Comparison of ENCODE assay signal across 9 cellular contexts in the genomic region with DNA sequence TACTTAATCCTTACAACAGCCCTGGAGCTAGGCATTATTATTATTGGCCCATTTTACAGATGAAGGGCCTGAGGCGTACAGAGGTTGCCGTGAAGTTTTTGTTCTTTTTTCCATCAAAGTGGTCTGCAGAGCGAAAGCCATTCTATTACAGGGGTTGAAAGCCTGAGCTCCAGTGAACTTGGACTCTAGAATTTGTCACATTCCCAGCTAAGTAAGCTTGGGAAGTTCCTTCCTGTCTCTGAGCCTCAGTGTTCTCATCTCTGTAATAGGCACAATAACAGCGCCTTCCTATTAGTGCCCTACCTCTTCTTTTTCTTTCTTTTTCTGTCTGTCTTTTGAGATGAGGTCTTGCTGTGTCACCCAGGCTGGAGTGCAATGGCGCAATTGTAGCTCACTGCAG. TPM values are rescaled to one million over a fixed set of nuclear protein-coding genes. Genes with fewer than 3 reads are reported as not detected.
"Had no signal": no experiment of that assay in that cellular context is flagged by ENCODE, and none has a peak within 500 bp of the region (broad histone marks: within the 10 kb centered on the region; RNA-seq: fewer than 3 reads in every experiment).

No MANE protein-coding gene starts in this region.

- H3K4me2 ChIP-seq: GM23338 had no signal

- H3K4me3 ChIP-seq: GM23338 had no signal

- ATAC-seq: GM23338 had no signal

- DNase-seq: H9, HCEC 1CT, IMR-90, KBM-7 had no signal

- H2AFZ ChIP-seq: GM23338 had no signal

- FAIRE-seq: H1, H54, HTR-8/SVneo had no signal

RNA-seq across cellular contexts. Expression of gene NKX2-5, which starts 44.2 kb away (rescaled TPM):
- total RNA-seq: H1, HT-29, IMR-90 had no signal
- polyA plus RNA-seq: GM23338, H1, IMR-90 had no signal

RNA-seq across cellular contexts. Expression of gene STC2, which starts 49.0 kb away (rescaled TPM):
- total RNA-seq: HT-29 had no signal
